Comparison of ENCODE assay signal across 9 cellular contexts in the genomic region with DNA sequence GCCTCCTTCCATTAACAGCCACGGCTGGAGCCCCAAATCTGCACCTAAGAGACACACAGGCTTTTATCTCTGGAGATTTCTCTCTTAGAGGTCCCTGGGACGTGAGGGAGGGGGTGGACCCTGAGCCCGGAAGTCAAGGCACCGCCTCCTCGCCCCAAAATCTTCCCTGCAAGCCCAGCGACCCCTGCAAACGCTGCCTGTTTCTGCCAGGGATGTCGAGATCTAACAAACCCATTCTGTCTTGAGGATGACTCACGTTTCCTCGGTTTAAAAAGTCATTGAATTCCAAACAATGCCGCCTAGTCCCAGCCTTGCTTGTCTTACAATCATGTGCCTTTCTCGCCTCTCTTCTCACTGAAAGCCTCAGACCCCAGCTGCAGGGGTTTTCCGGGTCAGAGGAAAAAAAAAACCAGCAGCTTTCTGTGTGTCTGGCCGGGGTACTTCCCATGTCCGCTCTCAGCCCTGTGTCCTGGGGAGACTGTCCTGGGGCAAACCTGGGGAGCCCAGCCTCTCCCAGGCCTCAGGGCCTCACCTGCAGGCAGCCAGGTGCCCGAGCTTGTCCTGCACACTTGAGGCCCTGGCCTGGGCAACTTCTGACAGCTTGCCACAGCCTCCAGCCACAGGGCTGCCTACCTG. TPM values are rescaled to one million over a fixed set of nuclear protein-coding genes. Genes with fewer than 3 reads are reported as not detected.
DNase-seq lines count a peak whose midpoint lies in the region; ATAC-seq and TF ChIP-seq lines count a peak whose summit lies in the region.
"Had no signal": no experiment of that assay in that cellular context is flagged by ENCODE, and none has a peak within 500 bp of the region (broad histone marks: within the 10 kb centered on the region; RNA-seq: fewer than 3 reads in every experiment).

No MANE protein-coding gene starts in this region.

- CTCF ChIA-PET in activated CD8-positive, alpha-beta T cell treated with anti-CD3 and anti-CD28 coated beads, Interleukin-2, amount 10 ng/mL, durations not matched to agents 7 days and 5 days (lab: Charles Lee), result interaction anchor here (0.7 to 1.3 kb wide), 2 partner anchors 12 to 202 kb away, joined by 3 read pairs; a partner anchor contains a TSS

- peak; percentile 25 for DNase-seq in stimulated activated CD4-positive, alpha-beta T cell treated with anti-CD3 and anti-CD28 coated beads, Interleukin-15, amount 100 ng/mL, for 24 hours
- no peak for DNase-seq in stimulated activated CD4-positive, alpha-beta T cell treated with anti-CD3 and anti-CD28 coated beads, Interleukin-12 subunit alpha, Interleukin-12 subunit beta, amount 100 ng/mL, for 4 hours
- peak; percentile 49 for DNase-seq in activated CD8-positive, alpha-beta T cell treated with anti-CD3 and anti-CD28 coated beads, Interleukin-2, amount 10 ng/mL, durations not matched to agents 7 days and 5 days
- peak; percentile 65 to 84 for DNase-seq in foreskin keratinocyte
- no peak for DNase-seq in osteocyte (ENCODE audit: extremely low spot score, unreplicated experiment)
- DNase-seq in MM.1S, result no peak
- DNase-seq in SW 1271 (lab: John Stamatoyannopoulos, UW), result no peak

- POLR2A ChIA-PET in activated CD8-positive, alpha-beta T cell treated with anti-CD3 and anti-CD28 coated beads, Interleukin-2, amount 10 ng/mL, durations not matched to agents 7 days and 5 days (lab: Charles Lee), result no interaction called here

- H3K9me2 ChIP-seq in MM.1S (replicated peaks; ENCODE audit: insufficient read depth, low read length), result no peaks in the 10 kb centered on the region

- H3K9me3 ChIP-seq in MM.1S (replicated peaks; ENCODE audit: insufficient read depth, low read length), result no peaks in the 10 kb centered on the region

- H3K4me1 ChIP-seq in foreskin keratinocyte (peaks cover 20% of the 10 kb centered on the region), MM.1S (ENCODE audit: low read length) (no peaks in the 10 kb centered on the region)

- H3K79me2 ChIP-seq in MM.1S (ENCODE audit: low read length), result no peaks in the 10 kb centered on the region

- peak overlapping the region; percentile 48 for H3K27ac ChIP-seq in foreskin keratinocyte
- no peak overlapping the region for H3K27ac ChIP-seq in MM.1S (ENCODE audit: low read length)
- H3K27ac ChIP-seq: cardiac muscle cell had no signal

- no peaks in the 10 kb centered on the region for H3K36me3 Mint-ChIP-seq in activated CD8-positive, alpha-beta T cell treated with anti-CD3 and anti-CD28 coated beads, Interleukin-2, amount 10 ng/mL, durations not matched to agents 7 days and 5 days (ENCODE audit: low read depth)
- no peaks in the 10 kb centered on the region for H3K36me3 Mint-ChIP-seq in osteocyte (ENCODE audit: unreplicated experiment)

- ATAC-seq in activated CD8-positive, alpha-beta T cell treated with anti-CD3 and anti-CD28 coated beads, Interleukin-2, amount 10 ng/mL, durations not matched to agents 7 days and 5 days, result peak; percentile 50
- ATAC-seq in foreskin keratinocyte (peak; percentile 57), HG02884 (IDR thresholded peaks at IDR 0.05; ENCODE audit: unreplicated experiment) (no peak)

- no peaks in the 10 kb centered on the region for H3K36me3 ChIP-seq in MM.1S (replicated peaks; ENCODE audit: insufficient read depth, low read length)
- H3K36me3 ChIP-seq: cardiac muscle cell had no signal

- no peaks in the 10 kb centered on the region for H4K20me1 ChIP-seq in MM.1S (ENCODE audit: insufficient read depth, low read length)

- H3K4me2 ChIP-seq in MM.1S (ENCODE audit: low read depth, low read length), result no peak overlapping the region

- TF ChIP-seq CTCF in foreskin keratinocyte (conservative IDR thresholded peaks at IDR 0.05) (no peak), osteocyte (IDR thresholded peaks at IDR 0.05) (no peak), MM.1S (IDR thresholded peaks at IDR 0.05; ENCODE audit: low read length) (no peak)

- no peaks in the 10 kb centered on the region for H3F3A ChIP-seq in MM.1S (ENCODE audit: insufficient read depth, low read length)

- H3K9me3 Mint-ChIP-seq in activated CD8-positive, alpha-beta T cell treated with anti-CD3 and anti-CD28 coated beads, Interleukin-2, amount 10 ng/mL, durations not matched to agents 7 days and 5 days (ENCODE audit: insufficient read depth), result no peaks in the 10 kb centered on the region
- H3K9me3 Mint-ChIP-seq in osteocyte (ENCODE audit: unreplicated experiment), result no peaks in the 10 kb centered on the region

- H3K4me1 Mint-ChIP-seq in activated CD8-positive, alpha-beta T cell treated with anti-CD3 and anti-CD28 coated beads, Interleukin-2, amount 10 ng/mL, durations not matched to agents 7 days and 5 days (ENCODE audit: low read depth), result peaks cover 28% of the 10 kb centered on the region
- peaks cover 16% of the 10 kb centered on the region for H3K4me1 Mint-ChIP-seq in osteocyte (ENCODE audit: unreplicated experiment)

- peak overlapping the region; percentile 40 for H3K4me3 Mint-ChIP-seq in activated CD8-positive, alpha-beta T cell treated with anti-CD3 and anti-CD28 coated beads, Interleukin-2, amount 10 ng/mL, durations not matched to agents 7 days and 5 days
- H3K4me3 Mint-ChIP-seq in osteocyte (ENCODE audit: unreplicated experiment), result peak overlapping the region; percentile 42

- H3K27me3 ChIP-seq in foreskin keratinocyte (no peaks in the 10 kb centered on the region), MM.1S (replicated peaks; ENCODE audit: insufficient read depth, low read length) (no peaks in the 10 kb centered on the region)
- H3K27me3 ChIP-seq: cardiac muscle cell had no signal

- H3K4me3 ChIP-seq in MM.1S (ENCODE audit: low read length), result no peak overlapping the region
- H3K4me3 ChIP-seq: cardiac muscle cell had no signal

- H3K9ac ChIP-seq in MM.1S (ENCODE audit: low read length), result no peak overlapping the region

- H2AFZ ChIP-seq in MM.1S (ENCODE audit: low read length), result no peak overlapping the region

- no peaks in the 10 kb centered on the region for H3K27me3 Mint-ChIP-seq in activated CD8-positive, alpha-beta T cell treated with anti-CD3 and anti-CD28 coated beads, Interleukin-2, amount 10 ng/mL, durations not matched to agents 7 days and 5 days (ENCODE audit: low read depth)
- H3K27me3 Mint-ChIP-seq in osteocyte (ENCODE audit: unreplicated experiment), result no peaks in the 10 kb centered on the region

- H3K27ac Mint-ChIP-seq in activated CD8-positive, alpha-beta T cell treated with anti-CD3 and anti-CD28 coated beads, Interleukin-2, amount 10 ng/mL, durations not matched to agents 7 days and 5 days, result peak overlapping the region; percentile 82
- peak overlapping the region; percentile 78 for H3K27ac Mint-ChIP-seq in osteocyte (ENCODE audit: unreplicated experiment)

RNA-seq across cellular contexts. Expression of a gene that starts 15.4 kb away (rescaled TPM):
- total RNA-seq in activated CD8-positive, alpha-beta T cell treated with anti-CD3 and anti-CD28 coated beads, Interleukin-2, amount 10 ng/mL, durations not matched to agents 7 days and 5 days, result 10 to 100 TPM; 33.3 to 36.9 TPM
- total RNA-seq in foreskin keratinocyte, result 57.7 and 59.2 TPM in 2 replicates
- 38.8 and 44.3 TPM in 2 replicates for polyA plus RNA-seq in foreskin keratinocyte
- total RNA-seq in osteocyte, result 61.8 and 67.4 TPM in 2 replicates

RNA-seq across cellular contexts. Expression of a gene that starts 24.1 kb away (rescaled TPM):
- total RNA-seq in activated CD8-positive, alpha-beta T cell treated with anti-CD3 and anti-CD28 coated beads, Interleukin-2, amount 10 ng/mL, durations not matched to agents 7 days and 5 days, result under 1 TPM; 0.18 to 0.37 TPM
- 20.9 and 26.8 TPM in 2 replicates for total RNA-seq in foreskin keratinocyte
- 26.4 and 35.0 TPM in 2 replicates for polyA plus RNA-seq in foreskin keratinocyte
- total RNA-seq in osteocyte, result 0.30 and 1.2 TPM in 2 replicates

Comparison
In these comparisons a context has a peak if more than half of its experiments do, and no peak if none do; other contexts are left out.
1. DNase-seq: peak in stimulated activated CD4-positive, alpha-beta T cell treated with anti-CD3 and anti-CD28 coated beads, Interleukin-15, amount 100 ng/mL, for 24 hours (single experiment), activated CD8-positive, alpha-beta T cell treated with anti-CD3 and anti-CD28 coated beads, Interleukin-2, amount 10 ng/mL, durations not matched to agents 7 days and 5 days (single experiment) and foreskin keratinocyte (2 of 2); none in stimulated activated CD4-positive, alpha-beta T cell treated with anti-CD3 and anti-CD28 coated beads, Interleukin-12 subunit alpha, Interleukin-12 subunit beta, amount 100 ng/mL, for 4 hours (single experiment), osteocyte (single experiment), MM.1S (single experiment) and SW 1271 (0 of 2).
2. RNA of a gene that starts 24.1 kb away (total RNA-seq): 20.9 to 26.8 TPM in foreskin keratinocyte; 0.18 to 0.37 TPM in activated CD8-positive, alpha-beta T cell treated with anti-CD3 and anti-CD28 coated beads, Interleukin-2, amount 10 ng/mL, durations not matched to agents 7 days and 5 days and 0.30 to 1.2 TPM in osteocyte; every median in the first group is over 10 times any median in the second.